In genomic region chr6:162344935-162345599, GRCh38 we compare ENCODE assay signal across 18 cellular contexts.
DNase-seq lines count a peak whose midpoint lies in the region; ATAC-seq, FAIRE-seq and TF ChIP-seq lines count a peak whose summit lies in the region.
"Had no signal": no experiment of that assay in that cellular context is flagged by ENCODE, and none has a peak within 500 bp of the region (broad histone marks: within the 10 kb centered on the region; RNA-seq: fewer than 3 reads in every experiment).

No MANE protein-coding gene starts in this region.

- ATAC-seq in RWPE2 (ENCODE audit: low read depth) (peak; percentile 89), GM21367 (IDR thresholded peaks at IDR 0.05; ENCODE audit: unreplicated experiment) (no peak), GM18520 (IDR thresholded peaks at IDR 0.05; ENCODE audit: unreplicated experiment) (no peak), mucosa of descending colon (no peak)
- ATAC-seq: activated CD4-positive, alpha-beta T cell treated with anti-CD3 and anti-CD28 coated beads for 36 hours; left colon had no signal

- H3K9me3 Mint-ChIP-seq in nephron, result peaks cover 8% of the 10 kb centered on the region
- H3K9me3 Mint-ChIP-seq: activated naive CD4-positive, alpha-beta T cell treated with anti-CD3 and anti-CD28 coated beads, Interleukin-2, amount 50 U/mL, for 24 hours had no signal

- H3K4me1 Mint-ChIP-seq in nephron, result peaks cover 5% of the 10 kb centered on the region
- H3K4me1 Mint-ChIP-seq: activated CD4-positive, alpha-beta T cell treated with anti-CD3 and anti-CD28 coated beads for 36 hours; activated naive CD4-positive, alpha-beta T cell treated with anti-CD3 and anti-CD28 coated beads, Interleukin-2, amount 50 U/mL, for 24 hours had no signal

- peak; percentile 46 for DNase-seq in ELR (ENCODE audit: low read depth)
- no peak for DNase-seq in RWPE2 (ENCODE audit: low spot score)
- DNase-seq in fibroblast of gingiva (ENCODE audit: low read depth), result peak; percentile 83
- no peak for DNase-seq in frontal cortex (ENCODE audit: low spot score in 2 of 2)
- DNase-seq in mucosa of descending colon, result no peak
- DNase-seq: activated CD4-positive, alpha-beta T cell treated with anti-CD3 and anti-CD28 coated beads for 36 hours; central memory CD4-positive, alpha-beta T cell; left colon; MM.1S; NCI-H2029 treated with DMSO at 0.1 percent for 48 hours; NCI-H748 treated with DMSO at 0.1 percent for 48 hours; SHP77; stimulated activated CD4-positive, alpha-beta T cell treated with anti-CD3 and anti-CD28 coated beads, Interleukin-1b, Interleukin-23, amount 100 ng/mL, for 48 hours had no signal

- no peak for TF ChIP-seq CTCF in RWPE2 (IDR thresholded peaks at IDR 0.05; ENCODE audit: poor library complexity, severe bottlenecking)
- no peak for TF ChIP-seq CTCF in nephron (IDR thresholded peaks at IDR 0.05; ENCODE audit: unreplicated experiment in 3 of 3)
- TF ChIP-seq CTCF in mucosa of descending colon (IDR thresholded peaks at IDR 0.05), result no peak

- intact Hi-C loops in mucosa of descending colon (cut with DNase I, micrococcal nuclease), result no loop called here

- FAIRE-seq in frontal cortex (lab: Jason Lieb, UNC), result no peak

- no peaks in the 10 kb centered on the region for H3K27me3 Mint-ChIP-seq in nephron (ENCODE audit: low read depth)
- H3K27me3 Mint-ChIP-seq: activated CD4-positive, alpha-beta T cell treated with anti-CD3 and anti-CD28 coated beads for 36 hours; activated naive CD4-positive, alpha-beta T cell treated with anti-CD3 and anti-CD28 coated beads, Interleukin-2, amount 50 U/mL, for 24 hours had no signal

- peak overlapping the region; percentile 43 for H3K27ac ChIP-seq in RWPE2 (ENCODE audit: poor library complexity, severe bottlenecking)
- H3K27ac ChIP-seq: tibial nerve had no signal

- H3K9me3 ChIP-seq in RWPE2 (ENCODE audit: severe bottlenecking), result no peaks in the 10 kb centered on the region
- no peaks in the 10 kb centered on the region for H3K9me3 ChIP-seq in mucosa of descending colon

- H3K4me1 ChIP-seq in RWPE2 (ENCODE audit: insufficient read depth, poor library complexity, severe bottlenecking), result peaks cover 10% of the 10 kb centered on the region
- H3K4me1 ChIP-seq in mucosa of descending colon (ENCODE audit: low read depth), result no peaks in the 10 kb centered on the region

- H3K4me3 Mint-ChIP-seq in nephron, result no peak overlapping the region
- H3K4me3 Mint-ChIP-seq: activated CD4-positive, alpha-beta T cell treated with anti-CD3 and anti-CD28 coated beads for 36 hours; activated naive CD4-positive, alpha-beta T cell treated with anti-CD3 and anti-CD28 coated beads, Interleukin-2, amount 50 U/mL, for 24 hours had no signal

- H3K36me3 ChIP-seq in RWPE2 (ENCODE audit: low read depth) (no peaks in the 10 kb centered on the region), mucosa of descending colon (ENCODE audit: low read depth) (no peaks in the 10 kb centered on the region)
- H3K36me3 ChIP-seq: tibial nerve had no signal

- H3K4me3 ChIP-seq in RWPE2 (ENCODE audit: severe bottlenecking), result no peak overlapping the region
- H3K4me3 ChIP-seq in mucosa of descending colon, result no peak overlapping the region
- H3K4me3 ChIP-seq: tibial nerve had no signal

- H3K36me3 Mint-ChIP-seq in nephron (ENCODE audit: low read depth), result no peaks in the 10 kb centered on the region
- H3K36me3 Mint-ChIP-seq: activated naive CD4-positive, alpha-beta T cell treated with anti-CD3 and anti-CD28 coated beads, Interleukin-2, amount 50 U/mL, for 24 hours had no signal

- no peaks in the 10 kb centered on the region for H3K27me3 ChIP-seq in RWPE2 (ENCODE audit: insufficient read depth, poor library complexity, severe bottlenecking)
- H3K27me3 ChIP-seq: tibial nerve had no signal

- peak overlapping the region in 2 of 3 experiments; percentile 18 to 41 for H3K27ac Mint-ChIP-seq in nephron
- H3K27ac Mint-ChIP-seq: activated CD4-positive, alpha-beta T cell treated with anti-CD3 and anti-CD28 coated beads for 36 hours; activated naive CD4-positive, alpha-beta T cell treated with anti-CD3 and anti-CD28 coated beads, Interleukin-2, amount 50 U/mL, for 24 hours had no signal

Comparison
In these comparisons a context has a peak if more than half of its experiments do, and no peak if none do; other contexts are left out.
1. DNase-seq: peak in ELR (single experiment) and fibroblast of gingiva (single experiment); none in RWPE2 (single experiment), frontal cortex (0 of 2) and mucosa of descending colon (0 of 3).